31 cellular contexts compared by ENCODE assay signal in the genomic region with DNA sequence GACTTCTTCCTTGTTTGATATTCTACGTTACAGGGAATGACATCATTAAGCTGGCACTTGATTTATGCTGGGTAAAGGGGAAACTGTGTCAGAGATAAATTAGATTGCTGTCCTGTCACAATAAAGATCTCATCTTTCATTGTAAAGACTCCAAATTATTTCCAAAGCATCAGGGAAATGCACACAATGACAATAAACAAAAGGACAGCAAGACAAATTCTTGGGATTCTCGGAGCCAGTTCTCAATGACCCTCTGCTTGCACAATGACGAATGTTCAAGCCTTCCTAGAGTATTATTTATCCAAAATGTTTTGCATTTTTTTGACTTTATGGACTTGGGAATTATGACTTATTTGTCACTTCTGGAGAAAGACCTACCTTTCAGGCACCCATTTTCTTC.
"Had no signal": no experiment of that assay in that cellular context is flagged by ENCODE, and none has a peak within 500 bp of the region (broad histone marks: within the 10 kb centered on the region; RNA-seq: fewer than 3 reads in every experiment).

No MANE protein-coding gene starts in this region.

- H3K27ac Mint-ChIP-seq: activated CD4-positive, alpha-beta memory T cell treated with anti-CD3 and anti-CD28 coated beads for 36 hours; activated CD4-positive, alpha-beta T cell treated with anti-CD3 and anti-CD28 coated beads for 36 hours; activated CD4-positive, alpha-beta T cell treated with anti-CD3 and anti-CD28 coated beads, Interleukin-2, amount 10 ng/mL, durations not matched to agents 24 days and 14 days; activated CD8-positive, alpha-beta memory T cell treated with anti-CD3 and anti-CD28 coated beads, Interleukin-2, amount 10 ng/mL, durations not matched to agents 7 days and 5 days; activated CD8-positive, alpha-beta T cell treated with anti-CD3 and anti-CD28 coated beads, Interleukin-2, amount 10 ng/mL, durations not matched to agents 7 days and 5 days; activated naive CD4-positive, alpha-beta T cell treated with anti-CD3 and anti-CD28 coated beads for 36 hours; activated naive CD4-positive, alpha-beta T cell treated with anti-CD3 and anti-CD28 coated beads, Interleukin-2, amount 50 U/mL, for 24 hours; activated naive CD8-positive, alpha-beta T cell treated with anti-CD3 and anti-CD28 coated beads for 36 hours; activated naive CD8-positive, alpha-beta T cell treated with anti-CD3 and anti-CD28 coated beads, Interleukin-2, amount 50 U/mL, for 24 hours; activated T-helper 1 cell treated with anti-CD3 and anti-CD28 coated beads, Interleukin-12 subunit alpha, Interleukin-12 subunit beta, Interleukin-2, Interleukin-4 antibody, amounts not matched to agents 30 ng/mL and 10 ng/mL and 1 ng/mL, durations not matched to agents 14 hours and 24 hours and 36 hours; activated T-helper 2 cell treated with anti-CD3 and anti-CD28 coated beads, Interferon-gamma antibody, Interleukin-2, Interleukin-4, amounts not matched to agents 10 μg/mL and 5 μg/mL and 100 μg/mL, durations not matched to agents 14 hours and 24 hours and 36 hours had no signal

- H3K4me1 ChIP-seq: adrenal gland, body of pancreas, colonic mucosa, esophagus muscularis mucosa, foreskin keratinocyte, gastrocnemius medialis, heart left ventricle had no signal

- H3K27ac ChIP-seq: adrenal gland, body of pancreas, colonic mucosa, esophagus muscularis mucosa, foreskin keratinocyte, gastrocnemius medialis, heart left ventricle had no signal

- H3K4me1 Mint-ChIP-seq: activated CD4-positive, alpha-beta T cell treated with anti-CD3 and anti-CD28 coated beads for 36 hours; activated CD4-positive, alpha-beta T cell treated with anti-CD3 and anti-CD28 coated beads, Interleukin-2, amount 10 ng/mL, durations not matched to agents 24 days and 14 days; activated CD8-positive, alpha-beta memory T cell treated with anti-CD3 and anti-CD28 coated beads, Interleukin-2, amount 10 ng/mL, durations not matched to agents 7 days and 5 days; activated naive CD4-positive, alpha-beta T cell treated with anti-CD3 and anti-CD28 coated beads, Interleukin-2, amount 50 U/mL, for 24 hours; activated naive CD8-positive, alpha-beta T cell treated with anti-CD3 and anti-CD28 coated beads for 36 hours; activated naive CD8-positive, alpha-beta T cell treated with anti-CD3 and anti-CD28 coated beads, Interleukin-2, amount 50 U/mL, for 24 hours had no signal

- DNase-seq: activated CD4-positive, alpha-beta memory T cell treated with anti-CD3 and anti-CD28 coated beads for 36 hours; activated CD4-positive, alpha-beta T cell treated with anti-CD3 and anti-CD28 coated beads for 36 hours; activated CD4-positive, alpha-beta T cell treated with anti-CD3 and anti-CD28 coated beads, Interleukin-2, amount 10 ng/mL, durations not matched to agents 24 days and 14 days; activated CD4-positive, CD25-positive, alpha-beta regulatory T cell; activated CD4-positive, CD25-positive, alpha-beta regulatory T cell treated with anti-CD3 and anti-CD28 coated beads, Interleukin-2, amount 50 U/mL, for 72 hours; activated CD8-positive, alpha-beta memory T cell treated with anti-CD3 and anti-CD28 coated beads, Interleukin-2, amount 10 ng/mL, durations not matched to agents 7 days and 5 days; activated CD8-positive, alpha-beta memory T cell treated with anti-CD3 and anti-CD28 coated beads, Interleukin-2, amount 50 U/mL, for 4 hours; activated CD8-positive, alpha-beta T cell treated with anti-CD3 and anti-CD28 coated beads, Interleukin-2, amount 10 ng/mL, durations not matched to agents 7 days and 5 days; activated effector memory CD4-positive, alpha-beta T cell treated with anti-CD3 and anti-CD28 coated beads, Interleukin-2, amount 50 U/mL, for 16 hours; activated naive CD4-positive, alpha-beta T cell treated with anti-CD3 and anti-CD28 coated beads for 36 hours; activated naive CD8-positive, alpha-beta T cell treated with anti-CD3 and anti-CD28 coated beads for 36 hours; activated naive CD8-positive, alpha-beta T cell treated with anti-CD3 and anti-CD28 coated beads, Interleukin-2, amount 50 U/mL, for 24 hours; activated T-cell treated with anti-CD3 and anti-CD28 coated beads, Interleukin-2, amount 50 U/mL, for 1 hour; activated T-cell treated with anti-CD3 and anti-CD28 coated beads, Interleukin-2, amount 50 U/mL, for 48 hours; adrenal gland; amygdala; aorta; body of pancreas; caudate nucleus; colonic mucosa; effector CD8-positive, alpha-beta T cell; erythroblast; foreskin keratinocyte; gastrocnemius medialis; glutamatergic neuron; heart left ventricle; T-helper 2 cell had no signal

- H3K4me3 ChIP-seq: adrenal gland, body of pancreas, colonic mucosa, esophagus muscularis mucosa, gastrocnemius medialis, heart left ventricle had no signal

- H3K9me3 ChIP-seq: adrenal gland, body of pancreas, colonic mucosa, esophagus muscularis mucosa, gastrocnemius medialis, heart left ventricle had no signal

- H3K36me3 Mint-ChIP-seq: activated CD4-positive, alpha-beta memory T cell treated with anti-CD3 and anti-CD28 coated beads for 36 hours; activated CD8-positive, alpha-beta memory T cell treated with anti-CD3 and anti-CD28 coated beads, Interleukin-2, amount 10 ng/mL, durations not matched to agents 7 days and 5 days; activated naive CD4-positive, alpha-beta T cell treated with anti-CD3 and anti-CD28 coated beads, Interleukin-2, amount 50 U/mL, for 24 hours; activated naive CD8-positive, alpha-beta T cell treated with anti-CD3 and anti-CD28 coated beads for 36 hours had no signal

- H3K27me3 ChIP-seq: adrenal gland, body of pancreas, colonic mucosa, esophagus muscularis mucosa, foreskin keratinocyte, gastrocnemius medialis, heart left ventricle had no signal

- H3K4me3 Mint-ChIP-seq: activated CD4-positive, alpha-beta memory T cell treated with anti-CD3 and anti-CD28 coated beads for 36 hours; activated CD4-positive, alpha-beta T cell treated with anti-CD3 and anti-CD28 coated beads for 36 hours; activated CD4-positive, alpha-beta T cell treated with anti-CD3 and anti-CD28 coated beads, Interleukin-2, amount 10 ng/mL, durations not matched to agents 24 days and 14 days; activated CD8-positive, alpha-beta memory T cell treated with anti-CD3 and anti-CD28 coated beads, Interleukin-2, amount 10 ng/mL, durations not matched to agents 7 days and 5 days; activated CD8-positive, alpha-beta T cell treated with anti-CD3 and anti-CD28 coated beads, Interleukin-2, amount 10 ng/mL, durations not matched to agents 7 days and 5 days; activated naive CD4-positive, alpha-beta T cell treated with anti-CD3 and anti-CD28 coated beads for 36 hours; activated naive CD4-positive, alpha-beta T cell treated with anti-CD3 and anti-CD28 coated beads, Interleukin-2, amount 50 U/mL, for 24 hours; activated naive CD8-positive, alpha-beta T cell treated with anti-CD3 and anti-CD28 coated beads for 36 hours; activated naive CD8-positive, alpha-beta T cell treated with anti-CD3 and anti-CD28 coated beads, Interleukin-2, amount 50 U/mL, for 24 hours; activated T-helper 1 cell treated with anti-CD3 and anti-CD28 coated beads, Interleukin-12 subunit alpha, Interleukin-12 subunit beta, Interleukin-2, Interleukin-4 antibody, amounts not matched to agents 30 ng/mL and 10 ng/mL and 1 ng/mL, durations not matched to agents 14 hours and 24 hours and 36 hours had no signal

- H3K36me3 ChIP-seq: adrenal gland, colonic mucosa, esophagus muscularis mucosa, gastrocnemius medialis, heart left ventricle had no signal

- H3K9me3 Mint-ChIP-seq: activated CD4-positive, alpha-beta T cell treated with anti-CD3 and anti-CD28 coated beads, Interleukin-2, amount 10 ng/mL, durations not matched to agents 24 days and 14 days had no signal

- H3K27me3 Mint-ChIP-seq: activated CD4-positive, alpha-beta memory T cell treated with anti-CD3 and anti-CD28 coated beads for 36 hours; activated CD4-positive, alpha-beta T cell treated with anti-CD3 and anti-CD28 coated beads for 36 hours; activated CD4-positive, alpha-beta T cell treated with anti-CD3 and anti-CD28 coated beads, Interleukin-2, amount 10 ng/mL, durations not matched to agents 24 days and 14 days; activated CD8-positive, alpha-beta memory T cell treated with anti-CD3 and anti-CD28 coated beads, Interleukin-2, amount 10 ng/mL, durations not matched to agents 7 days and 5 days; activated naive CD4-positive, alpha-beta T cell treated with anti-CD3 and anti-CD28 coated beads, Interleukin-2, amount 50 U/mL, for 24 hours; activated naive CD8-positive, alpha-beta T cell treated with anti-CD3 and anti-CD28 coated beads for 36 hours; activated naive CD8-positive, alpha-beta T cell treated with anti-CD3 and anti-CD28 coated beads, Interleukin-2, amount 50 U/mL, for 24 hours had no signal

- ATAC-seq: activated CD4-positive, alpha-beta T cell treated with anti-CD3 and anti-CD28 coated beads for 36 hours; activated CD8-positive, alpha-beta memory T cell treated with anti-CD3 and anti-CD28 coated beads, Interleukin-2, amount 10 ng/mL, durations not matched to agents 7 days and 5 days; activated CD8-positive, alpha-beta T cell treated with anti-CD3 and anti-CD28 coated beads, Interleukin-2, amount 10 ng/mL, durations not matched to agents 7 days and 5 days; activated naive CD8-positive, alpha-beta T cell treated with anti-CD3 and anti-CD28 coated beads, Interleukin-2, amount 50 U/mL, for 24 hours; body of pancreas; foreskin keratinocyte; gastrocnemius medialis; heart left ventricle had no signal
